ENCODE assay signal across 8 cellular contexts in the genomic region with DNA sequence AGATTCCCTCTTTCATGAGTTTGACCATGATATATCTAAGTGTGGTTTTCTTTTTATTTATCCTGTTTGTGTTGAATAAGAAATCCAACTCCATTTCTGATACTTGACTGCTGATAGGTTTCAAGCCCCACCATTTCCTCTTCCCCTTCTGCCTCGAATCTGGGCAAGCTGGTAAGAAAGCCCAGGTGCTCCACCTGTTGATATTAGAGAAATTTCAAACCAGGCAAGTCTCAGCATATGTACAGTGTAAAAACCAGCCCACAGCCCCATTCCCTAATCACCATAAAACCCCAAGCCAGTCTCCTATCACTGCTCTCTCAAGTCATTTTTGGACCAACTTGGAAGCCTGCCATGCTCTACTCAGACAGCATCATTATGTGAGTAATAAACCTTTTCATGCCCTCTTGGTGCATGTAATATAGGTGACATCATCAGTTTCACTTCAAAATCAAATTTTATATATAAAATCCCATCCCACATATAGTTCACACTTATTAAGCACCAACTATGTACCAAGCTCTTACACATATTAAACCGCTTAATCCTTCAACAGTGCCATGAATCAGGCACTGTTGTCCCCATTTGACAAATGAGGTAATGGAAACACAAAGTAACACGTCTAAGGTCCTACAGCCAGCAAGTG. TPM values are rescaled to one million over a fixed set of nuclear protein-coding genes. Genes with fewer than 3 reads are reported as not detected.
DNase-seq lines count a peak whose midpoint lies in the region; ATAC-seq and TF ChIP-seq lines count a peak whose summit lies in the region.

No MANE protein-coding gene starts in this region.

- TF ChIP-seq POLR2A in GM18505 (IDR thresholded peaks at IDR 0.05; ENCODE audit: borderline replicate concordance, extremely low read depth, insufficient read depth, insufficient read length) = no peak

- peaks cover 42 to 63% of the 10 kb centered on the region in 2 donors for H3K4me1 Mint-ChIP-seq in natural killer cell
- peaks cover 30 to 45% of the 10 kb centered on the region in 2 donors for H3K4me1 Mint-ChIP-seq in natural killer cell treated with Interleukin-12 subunit alpha and Interleukin-12 subunit beta and Interleukin-15 and Interleukin-18, amount 100 ng/mL, for 72 hours (ENCODE audit: low read depth in 2 of 2)
- peaks cover 40% of the 10 kb centered on the region for H3K4me1 Mint-ChIP-seq in stimulated activated naive CD8-positive, alpha-beta T cell treated with anti-CD3 and anti-CD28 coated beads, Interleukin-15, Interleukin-2, amounts not matched to agents 100 ng/mL and 50 ng/mL, for 24 hours (ENCODE audit: low read depth)

- no peak overlapping the region for H3K4me3 ChIP-seq in fibroblast of the aortic adventitia (ENCODE audit: low read depth, low read length)

- peaks cover 20% of the 10 kb centered on the region for H3K36me3 Mint-ChIP-seq in natural killer cell
- peaks cover 19% of the 10 kb centered on the region for H3K36me3 Mint-ChIP-seq in natural killer cell treated with Interleukin-12 subunit alpha and Interleukin-12 subunit beta and Interleukin-15 and Interleukin-18, amount 100 ng/mL, for 72 hours
- peaks cover 85% of the 10 kb centered on the region for H3K36me3 Mint-ChIP-seq in stimulated activated naive CD8-positive, alpha-beta T cell treated with anti-CD3 and anti-CD28 coated beads, Interleukin-15, Interleukin-2, amounts not matched to agents 100 ng/mL and 50 ng/mL, for 24 hours (ENCODE audit: low read depth)

- ATAC-seq in natural killer cell (no peak), GM18505 (IDR thresholded peaks at IDR 0.05; ENCODE audit: unreplicated experiment) (no peak)
- no peak for ATAC-seq in natural killer cell treated with Interleukin-12 subunit alpha and Interleukin-12 subunit beta and Interleukin-15 and Interleukin-18, amount 100 ng/mL, for 72 hours

- no peaks in the 10 kb centered on the region for H3K9me3 Mint-ChIP-seq in natural killer cell
- H3K9me3 Mint-ChIP-seq in natural killer cell treated with Interleukin-12 subunit alpha and Interleukin-12 subunit beta and Interleukin-15 and Interleukin-18, amount 100 ng/mL, for 72 hours = no peaks in the 10 kb centered on the region
- peaks cover 3% of the 10 kb centered on the region for H3K9me3 Mint-ChIP-seq in stimulated activated naive CD8-positive, alpha-beta T cell treated with anti-CD3 and anti-CD28 coated beads, Interleukin-15, Interleukin-2, amounts not matched to agents 100 ng/mL and 50 ng/mL, for 24 hours

- no peak for DNase-seq in natural killer cell
- DNase-seq in natural killer cell treated with Interleukin-12 subunit alpha and Interleukin-12 subunit beta and Interleukin-15 and Interleukin-18, amount 100 ng/mL, for 72 hours (ENCODE audit: low spot score) = no peak
- peak; percentile 53 for DNase-seq in RPMI7951 (ENCODE audit: low read depth)
- DNase-seq in fibroblast of the aortic adventitia (ENCODE audit: low read depth) = peak; percentile 57
- DNase-seq in germinal center (ENCODE audit: low spot score) = no peak
- DNase-seq in central memory CD4-positive, alpha-beta T cell = no peak

- TF ChIP-seq CTCF in natural killer cell (IDR thresholded peaks at IDR 0.05) (no peak), fibroblast of the aortic adventitia (IDR thresholded peaks at IDR 0.05; ENCODE audit: insufficient read depth, low read length) (no peak)

- intact Hi-C loops in natural killer cell (cut with micrococcal nuclease) = no loop called here

- no peak overlapping the region for H3K4me3 Mint-ChIP-seq in natural killer cell
- H3K4me3 Mint-ChIP-seq in natural killer cell treated with Interleukin-12 subunit alpha and Interleukin-12 subunit beta and Interleukin-15 and Interleukin-18, amount 100 ng/mL, for 72 hours = no peak overlapping the region
- H3K4me3 Mint-ChIP-seq in stimulated activated naive CD8-positive, alpha-beta T cell treated with anti-CD3 and anti-CD28 coated beads, Interleukin-15, Interleukin-2, amounts not matched to agents 100 ng/mL and 50 ng/mL, for 24 hours = no peak overlapping the region

- H3K27me3 Mint-ChIP-seq in natural killer cell (ENCODE audit: low read depth in 2 of 2) = no peaks in the 10 kb centered on the region
- no peaks in the 10 kb centered on the region for H3K27me3 Mint-ChIP-seq in natural killer cell treated with Interleukin-12 subunit alpha and Interleukin-12 subunit beta and Interleukin-15 and Interleukin-18, amount 100 ng/mL, for 72 hours
- no peaks in the 10 kb centered on the region for H3K27me3 Mint-ChIP-seq in stimulated activated naive CD8-positive, alpha-beta T cell treated with anti-CD3 and anti-CD28 coated beads, Interleukin-15, Interleukin-2, amounts not matched to agents 100 ng/mL and 50 ng/mL, for 24 hours

- peak overlapping the region; percentile 64 to 85 for H3K27ac Mint-ChIP-seq in natural killer cell
- peak overlapping the region in 1 of 2 donors; percentile 22 for H3K27ac Mint-ChIP-seq in natural killer cell treated with Interleukin-12 subunit alpha and Interleukin-12 subunit beta and Interleukin-15 and Interleukin-18, amount 100 ng/mL, for 72 hours
- H3K27ac Mint-ChIP-seq in stimulated activated naive CD8-positive, alpha-beta T cell treated with anti-CD3 and anti-CD28 coated beads, Interleukin-15, Interleukin-2, amounts not matched to agents 100 ng/mL and 50 ng/mL, for 24 hours = peak overlapping the region; percentile 72

RNA-seq across cellular contexts. Expression of a gene that starts 46.6 kb away (rescaled TPM):
- 100 to 1,000 TPM; 138 to 160 (median 148) TPM for total RNA-seq in natural killer cell
- total RNA-seq in natural killer cell treated with Interleukin-12 subunit alpha and Interleukin-12 subunit beta and Interleukin-15 and Interleukin-18, amount 100 ng/mL, for 72 hours = 100 to 1,000 TPM in 1 of 2 donors, 10 to 100 TPM in 1; 92.1 to 102 TPM
- total RNA-seq in RPMI7951 (2014; rRNA removed; shearing (Covaris generic)) = 65.6 and 73.3 TPM in 2 replicates
- 58.7 and 118 TPM in 2 replicates for total RNA-seq in fibroblast of the aortic adventitia (ENCODE audit: low replicate concordance)

Comparison
In these comparisons a context has a peak if more than half of its experiments do, and no peak if none do; other contexts are left out.
1. DNase-seq: peak in RPMI7951 (single experiment) and fibroblast of the aortic adventitia (single experiment); none in natural killer cell (single experiment), natural killer cell treated with Interleukin-12 subunit alpha and Interleukin-12 subunit beta and Interleukin-15 and Interleukin-18, amount 100 ng/mL, for 72 hours (single experiment), germinal center (single experiment) and central memory CD4-positive, alpha-beta T cell (single experiment).